Comparison of ENCODE assay signal across 9 cellular contexts in the genomic region with DNA sequence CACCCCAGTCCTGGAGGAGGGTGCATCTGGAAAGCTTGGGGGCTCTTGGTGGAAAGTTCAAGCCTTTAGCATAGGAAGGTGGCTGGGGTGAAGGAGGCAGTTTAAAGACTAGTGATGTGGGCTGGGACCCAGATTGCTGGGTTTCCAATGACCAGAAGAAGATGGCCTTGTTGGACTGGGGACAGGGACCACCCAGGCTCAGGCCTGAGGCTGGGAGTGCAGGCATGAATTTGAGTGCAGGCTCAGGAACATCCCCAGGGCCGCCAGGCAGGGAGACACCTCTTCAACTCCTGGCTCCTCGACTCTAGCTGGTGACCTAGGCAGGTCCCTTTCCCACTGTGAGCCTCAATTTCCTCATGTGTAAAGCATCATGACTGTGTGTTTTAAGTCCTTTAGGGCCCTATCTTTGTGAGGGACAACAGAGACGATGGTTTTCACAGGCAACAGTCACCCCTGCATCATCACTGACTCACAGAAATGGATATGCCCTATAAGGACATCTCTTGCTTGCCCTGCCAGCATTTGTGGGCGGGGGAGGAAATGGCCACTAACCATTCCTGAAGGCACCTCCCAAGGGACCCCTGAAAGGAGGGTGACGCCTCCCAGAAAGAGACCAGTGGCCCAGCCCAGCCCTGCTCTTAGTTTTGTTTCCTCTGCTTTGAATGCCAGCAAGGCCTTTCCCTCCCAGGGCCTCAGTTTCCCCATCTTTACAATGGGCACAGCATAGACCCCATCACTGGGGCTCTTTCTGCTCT. TPM values are rescaled to one million over a fixed set of nuclear protein-coding genes. Genes with fewer than 3 reads are reported as not detected.
DNase-seq lines count a peak whose midpoint lies in the region; ATAC-seq and TF ChIP-seq lines count a peak whose summit lies in the region.
"Had no signal": no experiment of that assay in that cellular context is flagged by ENCODE, and none has a peak within 500 bp of the region (broad histone marks: within the 10 kb centered on the region; RNA-seq: fewer than 3 reads in every experiment).

No MANE protein-coding gene starts in this region.

- no peaks in the 10 kb centered on the region for H3K27me3 ChIP-seq in spleen (replicated peaks in 1 of 7)

- DNase-seq in GM12865 (ENCODE audit: low read depth) (peak; percentile 89), fibroblast of pulmonary artery (ENCODE audit: low read depth) (peak; percentile 92), spleen (peak; percentile 82), SHP77 (lab: John Stamatoyannopoulos, UW) (no peak), NCI-H2081 treated with DMSO at 0.1 percent for 48 hours (lab: John Stamatoyannopoulos, UW) (no peak)
- DNase-seq in activated CD4-positive, alpha-beta T cell treated with anti-CD3 and anti-CD28 coated beads, Interleukin-2, amount 50 U/mL, for 48 hours: peak; percentile 73 to 83
- DNase-seq in effector CD8-positive, alpha-beta T cell (lab: John Stamatoyannopoulos, UW): no peak

- ATAC-seq in HG03064 (IDR thresholded peaks at IDR 0.05; ENCODE audit: low read depth, unreplicated experiment): peak; percentile 39

- intact Hi-C loops in spleen (cut with DNase I; ENCODE audit: low total_unique reads): no loop called here

- no peak for TF ChIP-seq CTCF in GM12865 (IDR thresholded peaks at IDR 0.05; ENCODE audit: insufficient read depth, low read depth, low read length, missing control alignments)
- TF ChIP-seq CTCF in fibroblast of pulmonary artery (IDR thresholded peaks at IDR 0.05; ENCODE audit: low read length, missing control alignments): no peak
- TF ChIP-seq CTCF in spleen (IDR thresholded peaks at IDR 0.05 in 8 of 11, conservative IDR thresholded peaks at IDR 0.05 in 3 of 11): no peak

- peak overlapping the region; percentile 61 to 91 (median 78) for H3K27ac ChIP-seq in spleen
- H3K27ac ChIP-seq: SK-N-MC had no signal

- peaks cover 51 to 99% (median 87%) of the 10 kb centered on the region in 6 donors for H3K4me1 ChIP-seq in spleen

- WGBS in spleen, 5 donors: 43 to 62% (median 53%) methylated on average over 5 of the region's 5 CpGs

- H3K9me3 ChIP-seq in spleen: no peaks in the 10 kb centered on the region

- no peak for TF ChIP-seq POLR2A in spleen (IDR thresholded peaks at IDR 0.05)

- peaks cover 0 to 84% (median 10%) of the 10 kb centered on the region in 6 donors for H3K36me3 ChIP-seq in spleen

- H3K4me3 ChIP-seq in GM12865 (ENCODE audit: low read depth, low read length): peak overlapping the region; percentile 36
- no peak overlapping the region for H3K4me3 ChIP-seq in fibroblast of pulmonary artery (replicated peaks; ENCODE audit: low read depth, low read length)
- peak overlapping the region in 1 of 8 donors; percentile 36 for H3K4me3 ChIP-seq in spleen
- H3K4me3 ChIP-seq: SK-N-MC had no signal

RNA-seq across cellular contexts. Expression of gene NLRC5, which starts 11.1 kb away (rescaled TPM):
- total RNA-seq in spleen: 100 to 1,000 TPM; 206 to 401 (median 237) TPM
- polyA plus RNA-seq in spleen: 100 to 1,000 TPM in 2 of 3 donors, 10 to 100 TPM in 1; 52.0 to 175 (median 161) TPM

RNA-seq across cellular contexts. Expression of gene CETP, which starts 38.7 kb away (rescaled TPM):
- total RNA-seq in spleen: 10 to 100 TPM; 15.4 to 73.8 (median 34.5) TPM
- 10 to 100 TPM in 1 of 3 donors, 1 to 10 TPM in 2; 7.6 to 13.8 (median 9.8) TPM for polyA plus RNA-seq in spleen

Comparison
In these comparisons a context has a peak if more than half of its experiments do, and no peak if none do; other contexts are left out.
1. DNase-seq: peak in GM12865 (single experiment), activated CD4-positive, alpha-beta T cell treated with anti-CD3 and anti-CD28 coated beads, Interleukin-2, amount 50 U/mL, for 48 hours (2 of 2), fibroblast of pulmonary artery (single experiment) and spleen (single experiment); none in SHP77 (0 of 2), NCI-H2081 treated with DMSO at 0.1 percent for 48 hours (single experiment) and effector CD8-positive, alpha-beta T cell (single experiment).